ENCODE assay signal across 11 cellular contexts in genomic region chr15:92896543-92896942, GRCh38. TPM values are rescaled to one million over a fixed set of nuclear protein-coding genes. Genes with fewer than 3 reads are reported as not detected.
DNase-seq lines count a peak whose midpoint lies in the region; ATAC-seq, FAIRE-seq and TF ChIP-seq lines count a peak whose summit lies in the region.
"Had no signal": no experiment of that assay in that cellular context is flagged by ENCODE, and none has a peak within 500 bp of the region (broad histone marks: within the 10 kb centered on the region; RNA-seq: fewer than 3 reads in every experiment).

No MANE protein-coding gene starts in this region.

- DNase-seq in activated naive CD4-positive, alpha-beta T cell treated with anti-CD3 and anti-CD28 coated beads, Interleukin-2, amount 50 U/mL, for 72 hours (ENCODE audit: low spot score in 2 of 2), result no peak
- no peak for DNase-seq in astrocyte (ENCODE audit: low read depth)
- no peak for DNase-seq in type B pancreatic cell (ENCODE audit: extremely low spot score, unreplicated experiment)
- no peak for DNase-seq in D341Med (ENCODE audit: low spot score)
- DNase-seq in H7, result no peak
- DNase-seq: occipital lobe; stimulated activated CD4-positive, alpha-beta T cell treated with anti-CD3 and anti-CD28 coated beads, Interleukin-4, amount 100 ng/mL, for 4 hours had no signal

- no peak overlapping the region for H3K9ac ChIP-seq in astrocyte (ENCODE audit: low read length)

- peak overlapping the region; percentile 7 for H3K27ac ChIP-seq in astrocyte (ENCODE audit: low read depth, low read length)
- H3K27ac ChIP-seq in mesodermal cell (ENCODE audit: low read depth, low read length, severe bottlenecking), result peak overlapping the region; percentile 57

- peak overlapping the region; percentile 78 for H3K4me3 Mint-ChIP-seq in activated naive CD4-positive, alpha-beta T cell treated with anti-CD3 and anti-CD28 coated beads, Interleukin-2, amount 50 U/mL, for 24 hours
- no peak overlapping the region for H3K4me3 Mint-ChIP-seq in astrocyte (ENCODE audit: unreplicated experiment)
- no peak overlapping the region for H3K4me3 Mint-ChIP-seq in type B pancreatic cell

- peaks cover 30% of the 10 kb centered on the region for H4K20me1 ChIP-seq in astrocyte (ENCODE audit: insufficient read depth, low read length)

- FAIRE-seq in astrocyte (lab: Jason Lieb, UNC), result no peak

- H3K9me3 Mint-ChIP-seq in activated naive CD4-positive, alpha-beta T cell treated with anti-CD3 and anti-CD28 coated beads, Interleukin-2, amount 50 U/mL, for 24 hours, result peaks cover 9% of the 10 kb centered on the region
- peaks cover 7 to 12% of the 10 kb centered on the region in 2 donors for H3K9me3 Mint-ChIP-seq in activated naive CD4-positive, alpha-beta T cell treated with anti-CD3 and anti-CD28 coated beads, Interleukin-2, amount 50 U/mL, for 72 hours
- H3K9me3 Mint-ChIP-seq in astrocyte (ENCODE audit: unreplicated experiment) (no peaks in the 10 kb centered on the region), type B pancreatic cell (no peaks in the 10 kb centered on the region)

- no peaks in the 10 kb centered on the region for H3K27me3 Mint-ChIP-seq in activated naive CD4-positive, alpha-beta T cell treated with anti-CD3 and anti-CD28 coated beads, Interleukin-2, amount 50 U/mL, for 24 hours
- H3K27me3 Mint-ChIP-seq in astrocyte (ENCODE audit: low read depth, unreplicated experiment), result no peaks in the 10 kb centered on the region
- H3K27me3 Mint-ChIP-seq in type B pancreatic cell, result peaks cover 4% of the 10 kb centered on the region

- TF ChIP-seq CTCF in astrocyte (IDR thresholded peaks at IDR 0.05; ENCODE audit: insufficient read depth, low read depth, low read length), result no peak
- no peak for TF ChIP-seq CTCF in type B pancreatic cell (conservative IDR thresholded peaks at IDR 0.05)

- no peak overlapping the region for H3K4me3 ChIP-seq in astrocyte (ENCODE audit: insufficient read depth, low read depth, low read length)
- H3K4me3 ChIP-seq in mesodermal cell (ENCODE audit: extremely low read depth, insufficient read depth, low read length, poor library complexity, severe bottlenecking), result no peak overlapping the region
- no peak overlapping the region for H3K4me3 ChIP-seq in H7 (ENCODE audit: insufficient read depth, low read depth, low read length)

- peaks cover 74% of the 10 kb centered on the region for H3K4me1 Mint-ChIP-seq in activated naive CD4-positive, alpha-beta T cell treated with anti-CD3 and anti-CD28 coated beads, Interleukin-2, amount 50 U/mL, for 24 hours
- H3K4me1 Mint-ChIP-seq in astrocyte (ENCODE audit: low read depth, unreplicated experiment), result peaks cover 28% of the 10 kb centered on the region
- peaks cover 22% of the 10 kb centered on the region for H3K4me1 Mint-ChIP-seq in type B pancreatic cell (ENCODE audit: unreplicated experiment)

- no peak overlapping the region for H3K4me2 ChIP-seq in astrocyte (ENCODE audit: low read length)

- H3K4me1 ChIP-seq in astrocyte (ENCODE audit: insufficient read depth, low read length) (no peaks in the 10 kb centered on the region), mesodermal cell (ENCODE audit: control insufficient read depth, insufficient read depth, low read length, poor library complexity, severe bottlenecking) (no peaks in the 10 kb centered on the region)

- H3K36me3 ChIP-seq in astrocyte (ENCODE audit: insufficient read depth, low read length) (peaks cover 50% of the 10 kb centered on the region), mesodermal cell (ENCODE audit: control insufficient read depth, insufficient read depth, low read length) (peaks cover 54% of the 10 kb centered on the region), H7 (replicated peaks; ENCODE audit: control insufficient read depth, insufficient read depth, low read length) (peaks cover 15% of the 10 kb centered on the region)

- H3K27me3 ChIP-seq in astrocyte (ENCODE audit: insufficient read depth, low read length), result no peaks in the 10 kb centered on the region
- H3K27me3 ChIP-seq in H7 (ENCODE audit: control insufficient read depth, insufficient read depth, low read length), result no peaks in the 10 kb centered on the region

- no peak overlapping the region for H2AFZ ChIP-seq in astrocyte (ENCODE audit: low read depth, low read length)

- ATAC-seq in activated naive CD4-positive, alpha-beta T cell treated with anti-CD3 and anti-CD28 coated beads, Interleukin-2, amount 50 U/mL, for 72 hours, result no peak
- ATAC-seq in HG03565 (IDR thresholded peaks at IDR 0.05; ENCODE audit: unreplicated experiment), result no peak
- ATAC-seq: HCT116 had no signal

- no peaks in the 10 kb centered on the region for H3K9me3 ChIP-seq in astrocyte (ENCODE audit: insufficient read depth, low read depth, low read length)
- no peaks in the 10 kb centered on the region for H3K9me3 ChIP-seq in mesodermal cell (ENCODE audit: control insufficient read depth, low read length)

- H3K79me2 ChIP-seq in astrocyte (ENCODE audit: insufficient read depth, low read length), result peaks cover 100% of the 10 kb centered on the region

- H3K36me3 Mint-ChIP-seq in activated naive CD4-positive, alpha-beta T cell treated with anti-CD3 and anti-CD28 coated beads, Interleukin-2, amount 50 U/mL, for 24 hours, result peaks cover 57% of the 10 kb centered on the region
- peaks cover 30 to 85% of the 10 kb centered on the region in 2 donors for H3K36me3 Mint-ChIP-seq in activated naive CD4-positive, alpha-beta T cell treated with anti-CD3 and anti-CD28 coated beads, Interleukin-2, amount 50 U/mL, for 72 hours
- H3K36me3 Mint-ChIP-seq in astrocyte (ENCODE audit: low read depth, unreplicated experiment) (peaks cover 32% of the 10 kb centered on the region), type B pancreatic cell (peaks cover 71% of the 10 kb centered on the region)

- peak overlapping the region; percentile 96 for H3K27ac Mint-ChIP-seq in activated naive CD4-positive, alpha-beta T cell treated with anti-CD3 and anti-CD28 coated beads, Interleukin-2, amount 50 U/mL, for 24 hours
- peak overlapping the region in 1 of 2 donors; percentile 81 for H3K27ac Mint-ChIP-seq in activated naive CD4-positive, alpha-beta T cell treated with anti-CD3 and anti-CD28 coated beads, Interleukin-2, amount 50 U/mL, for 72 hours
- peak overlapping the region; percentile 20 for H3K27ac Mint-ChIP-seq in astrocyte (ENCODE audit: unreplicated experiment)
- H3K27ac Mint-ChIP-seq in type B pancreatic cell, result peak overlapping the region; percentile 71

RNA-seq across cellular contexts. Expression of gene CHD2, which starts 3.6 kb away (rescaled TPM):
- 100 to 1,000 TPM; 187 to 214 TPM for total RNA-seq in activated naive CD4-positive, alpha-beta T cell treated with anti-CD3 and anti-CD28 coated beads, Interleukin-2, amount 50 U/mL, for 72 hours
- total RNA-seq in astrocyte (90.0 and 105 TPM in 2 replicates), type B pancreatic cell (ENCODE audit: low replicate concordance) (123 and 135 TPM in 2 replicates)
- 45.4 TPM for polyA plus RNA-seq in mesodermal cell (2013, experiment 1 of 2)
- 37.3 TPM for polyA plus RNA-seq in mesodermal cell (2013, experiment 2 of 2)
- 29.7 and 35.5 TPM in 2 replicates for total RNA-seq in H7 (2014; rRNA removed; shearing (Covaris generic))
